In genomic region chr16:15008597-15008996, GRCh38 we compare ENCODE assay signal across 7 cellular contexts. TPM values are rescaled to one million over a fixed set of nuclear protein-coding genes. Genes with fewer than 3 reads are reported as not detected.
DNase-seq lines count a peak whose midpoint lies in the region; ATAC-seq and TF ChIP-seq lines count a peak whose summit lies in the region.
"Not testable (repeated sequence)": the region's sequence is repeated elsewhere in the genome, so short reads cannot be mapped to it uniquely, and the experiment has no call there.

No MANE protein-coding gene starts in this region.

- WGBS in smooth muscle cell (ENCODE audit: low lambda C conversion rate): 98% methylated on average over 4 of the region's 4 CpGs

- peaks cover 15% of the 10 kb centered on the region for H3F3A ChIP-seq in smooth muscle cell (ENCODE audit: low read depth)

- not testable (repeated sequence) for H3K9ac ChIP-seq in Karpas-422 (ENCODE audit: low read length); smooth muscle cell (ENCODE audit: low read depth)

- not testable (repeated sequence) for H3K4me3 Mint-ChIP-seq in CD4-positive, alpha-beta T cell; activated CD8-positive, alpha-beta T cell treated with anti-CD3 and anti-CD28 coated beads for 36 hours; dendritic cell treated with granulocyte-macrophage colony-stimulating factor and Interleukin-4, amounts not matched to agents 40 ng/mL and 50 ng/mL, for 4 days

- not testable (repeated sequence) for H2AFZ ChIP-seq in Karpas-422 (ENCODE audit: low read length); smooth muscle cell (ENCODE audit: low read depth)

- POLR2A ChIA-PET in A673 (lab: Charles Lee; ENCODE audit: low non-redundant PET); CD4-positive, alpha-beta T cell (lab: Charles Lee); activated CD8-positive, alpha-beta T cell treated with anti-CD3 and anti-CD28 coated beads for 36 hours (lab: Charles Lee): not testable (repeated sequence)

- not testable (repeated sequence) for DNase-seq in A673 (ENCODE audit: low spot score); CD4-positive, alpha-beta T cell; Karpas-422; activated CD8-positive, alpha-beta T cell treated with anti-CD3 and anti-CD28 coated beads for 36 hours; smooth muscle cell (lab: John Stamatoyannopoulos, UW; ENCODE audit: unreplicated experiment)
- peak; percentile 19 for DNase-seq in inferior parietal cortex (ENCODE audit: extremely low spot score)

- not testable (repeated sequence) for H3K9me3 Mint-ChIP-seq in CD4-positive, alpha-beta T cell; activated CD8-positive, alpha-beta T cell treated with anti-CD3 and anti-CD28 coated beads for 36 hours; dendritic cell treated with granulocyte-macrophage colony-stimulating factor and Interleukin-4, amounts not matched to agents 40 ng/mL and 50 ng/mL, for 4 days

- H3K27ac Mint-ChIP-seq in CD4-positive, alpha-beta T cell: peak overlapping the region; percentile 5
- H3K27ac Mint-ChIP-seq in activated CD8-positive, alpha-beta T cell treated with anti-CD3 and anti-CD28 coated beads for 36 hours: peak overlapping the region; percentile 64
- peak overlapping the region; percentile 30 for H3K27ac Mint-ChIP-seq in dendritic cell treated with granulocyte-macrophage colony-stimulating factor and Interleukin-4, amounts not matched to agents 40 ng/mL and 50 ng/mL, for 4 days

- peak overlapping the region; percentile 13 for H3K27ac ChIP-seq in A673 (ENCODE audit: low read depth, low read length, poor library complexity, severe bottlenecking)
- not testable (repeated sequence) for H3K27ac ChIP-seq in CD4-positive, alpha-beta T cell (ENCODE audit: low read depth, low read length)
- H3K27ac ChIP-seq in Karpas-422 (ENCODE audit: low read length): peak overlapping the region; percentile 83
- H3K27ac ChIP-seq in smooth muscle cell (ENCODE audit: low read depth): peak overlapping the region; percentile 1

- H3K4me1 ChIP-seq in A673 (ENCODE audit: insufficient read depth, low read length, poor library complexity, severe bottlenecking); smooth muscle cell (ENCODE audit: low read depth): not testable (repeated sequence)
- peaks cover 27% of the 10 kb centered on the region for H3K4me1 ChIP-seq in Karpas-422 (ENCODE audit: low read length)

- H3K79me2 ChIP-seq in Karpas-422 (ENCODE audit: low read length) (peaks cover 27% of the 10 kb centered on the region), smooth muscle cell (ENCODE audit: low read depth) (peaks cover 47% of the 10 kb centered on the region)

- TF ChIP-seq CTCF in A673 (conservative IDR thresholded peaks at IDR 0.05; ENCODE audit: low read depth, low read length); CD4-positive, alpha-beta T cell (IDR thresholded peaks at IDR 0.05); activated CD8-positive, alpha-beta T cell treated with anti-CD3 and anti-CD28 coated beads for 36 hours (IDR thresholded peaks at IDR 0.05); smooth muscle cell (IDR thresholded peaks at IDR 0.05; ENCODE audit: borderline replicate concordance, insufficient read depth, poor library complexity, severe bottlenecking): not testable (repeated sequence)

- not testable (repeated sequence) for H3K9me2 ChIP-seq in Karpas-422 (replicated peaks; ENCODE audit: insufficient read depth, low read length)

- CTCF ChIA-PET in A673 (lab: Charles Lee); CD4-positive, alpha-beta T cell (lab: Charles Lee); activated CD8-positive, alpha-beta T cell treated with anti-CD3 and anti-CD28 coated beads for 36 hours (lab: Charles Lee): not testable (repeated sequence)

- H3K36me3 ChIP-seq in A673 (ENCODE audit: insufficient read depth, low read length, poor library complexity, severe bottlenecking) (peaks cover 18% of the 10 kb centered on the region), Karpas-422 (ENCODE audit: insufficient read depth, low read length) (peaks cover 31% of the 10 kb centered on the region), smooth muscle cell (ENCODE audit: low read depth) (peaks cover 50% of the 10 kb centered on the region)

- not testable (repeated sequence) for H4K20me1 ChIP-seq in Karpas-422 (ENCODE audit: insufficient read depth, low read depth, low read length)
- H4K20me1 ChIP-seq in smooth muscle cell (ENCODE audit: low read depth): peaks cover 82% of the 10 kb centered on the region

- H3K4me2 ChIP-seq in Karpas-422 (ENCODE audit: low read depth, low read length, poor library complexity, severe bottlenecking); smooth muscle cell: not testable (repeated sequence)

- not testable (repeated sequence) for H3K9me3 ChIP-seq in A673 (ENCODE audit: low read depth, low read length, poor library complexity, severe bottlenecking); CD4-positive, alpha-beta T cell (ENCODE audit: control insufficient read depth, low read length); Karpas-422 (ENCODE audit: low read length); smooth muscle cell (replicated peaks; ENCODE audit: low read depth)

- not testable (repeated sequence) for ATAC-seq in CD4-positive, alpha-beta T cell (ENCODE audit: poor library complexity); activated CD8-positive, alpha-beta T cell treated with anti-CD3 and anti-CD28 coated beads for 36 hours

- H3K36me3 Mint-ChIP-seq in CD4-positive, alpha-beta T cell (ENCODE audit: low read depth): peaks cover 80% of the 10 kb centered on the region
- peaks cover 22% of the 10 kb centered on the region for H3K36me3 Mint-ChIP-seq in activated CD8-positive, alpha-beta T cell treated with anti-CD3 and anti-CD28 coated beads for 36 hours (ENCODE audit: low read depth)
- peaks cover 93% of the 10 kb centered on the region for H3K36me3 Mint-ChIP-seq in dendritic cell treated with granulocyte-macrophage colony-stimulating factor and Interleukin-4, amounts not matched to agents 40 ng/mL and 50 ng/mL, for 4 days (ENCODE audit: low read depth)

- H3K27me3 ChIP-seq in A673 (replicated peaks; ENCODE audit: insufficient read depth, low read depth, low read length, poor library complexity); CD4-positive, alpha-beta T cell (ENCODE audit: control insufficient read depth, insufficient read depth, low read length); Karpas-422 (ENCODE audit: low read length); smooth muscle cell (ENCODE audit: low read depth): not testable (repeated sequence)

- H3K4me1 Mint-ChIP-seq in CD4-positive, alpha-beta T cell (ENCODE audit: low read depth): peaks cover 19% of the 10 kb centered on the region
- not testable (repeated sequence) for H3K4me1 Mint-ChIP-seq in activated CD8-positive, alpha-beta T cell treated with anti-CD3 and anti-CD28 coated beads for 36 hours (ENCODE audit: low read depth); dendritic cell treated with granulocyte-macrophage colony-stimulating factor and Interleukin-4, amounts not matched to agents 40 ng/mL and 50 ng/mL, for 4 days (ENCODE audit: low read depth)

- BruUV-seq in A673 (replicated peaks; lab: Mats Ljungman, UMichigan): not testable (repeated sequence)

- H3K4me3 ChIP-seq in A673 (ENCODE audit: low read depth, low read length, poor library complexity, severe bottlenecking); Karpas-422 (ENCODE audit: low read length); smooth muscle cell: not testable (repeated sequence)

- intact Hi-C loops in A673 (cut with micrococcal nuclease; ENCODE audit: unreplicated experiment); CD4-positive, alpha-beta T cell (cut with DNase I, micrococcal nuclease); activated CD8-positive, alpha-beta T cell treated with anti-CD3 and anti-CD28 coated beads for 36 hours (cut with micrococcal nuclease); dendritic cell treated with granulocyte-macrophage colony-stimulating factor and Interleukin-4, amounts not matched to agents 40 ng/mL and 50 ng/mL, for 4 days (cut with micrococcal nuclease): not testable (repeated sequence)

- not testable (repeated sequence) for H3K27me3 Mint-ChIP-seq in CD4-positive, alpha-beta T cell; activated CD8-positive, alpha-beta T cell treated with anti-CD3 and anti-CD28 coated beads for 36 hours; dendritic cell treated with granulocyte-macrophage colony-stimulating factor and Interleukin-4, amounts not matched to agents 40 ng/mL and 50 ng/mL, for 4 days

RNA-seq across cellular contexts. Expression of gene PDXDC1, which starts 33.8 kb away (rescaled TPM):
- total RNA-seq in A673 (2021) (101 and 103 TPM in 2 replicates), smooth muscle cell (102 and 124 TPM in 2 replicates)
- total RNA-seq in CD4-positive, alpha-beta T cell: 10 to 100 TPM; 64.0 to 75.0 TPM
- 58.4 and 77.6 TPM in 2 replicates for total RNA-seq in Karpas-422 (2014; rRNA removed; shearing (Covaris generic); ENCODE audit: low replicate concordance)
- 10 to 100 TPM; 44.6 to 45.0 TPM for total RNA-seq in activated CD8-positive, alpha-beta T cell treated with anti-CD3 and anti-CD28 coated beads for 36 hours
- 113 and 114 TPM in 2 replicates for polyA plus RNA-seq in smooth muscle cell

RNA-seq across cellular contexts. Expression of gene NTAN1, which starts 47.3 kb away (rescaled TPM):
- 55.5 and 59.7 TPM in 2 replicates for total RNA-seq in A673 (2021)
- total RNA-seq in CD4-positive, alpha-beta T cell: 10 to 100 TPM; 23.1 to 24.3 TPM
- total RNA-seq in Karpas-422 (2014; rRNA removed; shearing (Covaris generic); ENCODE audit: low replicate concordance): 16.0 and 18.4 TPM in 2 replicates
- 10 to 100 TPM; 34.9 to 37.7 TPM for total RNA-seq in activated CD8-positive, alpha-beta T cell treated with anti-CD3 and anti-CD28 coated beads for 36 hours
- 66.9 and 70.0 TPM in 2 replicates for total RNA-seq in smooth muscle cell
- polyA plus RNA-seq in smooth muscle cell: 96.6 and 96.9 TPM in 2 replicates

Comparison
In these comparisons a context has a peak if more than half of its experiments do, and no peak if none do; other contexts are left out.
1. H3K27ac Mint-ChIP-seq: peak in every context shown above with its lines; median percentile 64 in activated CD8-positive, alpha-beta T cell treated with anti-CD3 and anti-CD28 coated beads for 36 hours; 30 in dendritic cell treated with granulocyte-macrophage colony-stimulating factor and Interleukin-4, amounts not matched to agents 40 ng/mL and 50 ng/mL, for 4 days; 5 in CD4-positive, alpha-beta T cell.